Comparison of ENCODE assay signal across 1 cellular context in genomic region chr5:150503977-150504620, GRCh38.
TF ChIP-seq lines count a peak whose summit lies in the region.

No MANE protein-coding gene starts in this region.

TF ChIP-seq in IMR-90, 13 proteins besides CTCF, POLR2A, EP300 and RAD21:
- TF ChIP-seq CEBPB (IDR thresholded peaks at IDR 0.05; ENCODE audit: low read depth, low read length), result no peak
- no peak for TF ChIP-seq MAFK (IDR thresholded peaks at IDR 0.05; ENCODE audit: low read depth, low read length)
- no peak for TF ChIP-seq RCOR1 (IDR thresholded peaks at IDR 0.05; ENCODE audit: insufficient replicate concordance, low read length)
- TF ChIP-seq CHD1 (IDR thresholded peaks at IDR 0.05; ENCODE audit: low read depth, low read length), result no peak
- no peak for TF ChIP-seq BHLHE40 (IDR thresholded peaks at IDR 0.05; ENCODE audit: low read depth, low read length)
- no peak for TF ChIP-seq MXI1 (IDR thresholded peaks at IDR 0.05; ENCODE audit: borderline replicate concordance, low read depth, low read length)
- no peak for TF ChIP-seq RFX5 (IDR thresholded peaks at IDR 0.05; ENCODE audit: low read depth, low read length)
- no peak for TF ChIP-seq NFE2L2 (IDR thresholded peaks at IDR 0.05; ENCODE audit: low read depth, low read length)
- TF ChIP-seq USF2 (IDR thresholded peaks at IDR 0.05; ENCODE audit: low read depth, low read length), result no peak
- TF ChIP-seq, protein P1, sequence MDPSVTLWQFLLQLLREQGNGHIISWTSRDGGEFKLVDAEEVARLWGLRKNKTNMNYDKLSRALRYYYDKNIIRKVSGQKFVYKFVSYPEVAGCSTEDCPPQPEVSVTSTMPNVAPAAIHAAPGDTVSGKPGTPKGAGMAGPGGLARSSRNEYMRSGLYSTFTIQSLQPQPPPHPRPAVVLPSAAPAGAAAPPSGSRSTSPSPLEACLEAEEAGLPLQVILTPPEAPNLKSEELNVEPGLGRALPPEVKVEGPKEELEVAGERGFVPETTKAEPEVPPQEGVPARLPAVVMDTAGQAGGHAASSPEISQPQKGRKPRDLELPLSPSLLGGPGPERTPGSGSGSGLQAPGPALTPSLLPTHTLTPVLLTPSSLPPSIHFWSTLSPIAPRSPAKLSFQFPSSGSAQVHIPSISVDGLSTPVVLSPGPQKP (IDR thresholded peaks at IDR 0.05; ENCODE audit: borderline replicate concordance, low read depth, low read length), result no peak
- no peak for TF ChIP-seq FOS (IDR thresholded peaks at IDR 0.05; ENCODE audit: low read depth, low read length)
- TF ChIP-seq MAZ (IDR thresholded peaks at IDR 0.05; ENCODE audit: borderline replicate concordance, low read depth, low read length), result no peak
